1 cellular context compared by ENCODE assay signal in genomic region chr2:163812926-163813520, GRCh38.
TF ChIP-seq lines count a peak whose summit lies in the region.

No MANE protein-coding gene starts in this region.

TF ChIP-seq in SK-N-SH, 30 proteins besides CTCF, POLR2A, EP300 and RAD21 (continued from another document):
- TF ChIP-seq IRF3 (IDR thresholded peaks at IDR 0.05; ENCODE audit: low read depth, low read length), result no peak
- no peak for TF ChIP-seq MXI1 (IDR thresholded peaks at IDR 0.05; ENCODE audit: low read depth, low read length)
